In the genomic region with DNA sequence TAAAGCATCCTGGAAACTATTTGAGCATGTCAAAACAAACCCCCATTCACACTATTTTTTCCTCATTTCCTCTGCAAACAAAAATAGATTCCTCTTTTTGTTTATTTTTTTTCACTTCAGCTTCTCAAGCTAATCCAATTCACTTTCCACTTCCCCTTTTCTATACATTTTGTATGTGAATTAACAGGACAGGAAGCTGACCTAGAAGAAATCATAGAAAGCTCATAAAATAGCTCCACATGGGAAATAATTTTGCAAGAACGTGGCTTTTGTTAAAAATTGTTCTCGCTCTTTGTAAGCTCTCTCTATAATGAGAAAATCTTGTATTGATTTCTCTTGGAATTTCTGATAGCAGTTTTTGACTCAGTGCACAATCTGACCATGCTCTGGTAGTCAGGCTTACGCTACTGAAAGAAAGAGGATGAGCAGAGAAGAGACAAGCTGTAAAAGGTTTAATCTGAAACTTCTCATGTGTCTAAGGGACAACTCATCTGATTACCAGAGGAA, we compare ENCODE assay signal across 11 cellular contexts.
DNase-seq lines count a peak whose midpoint lies in the region; ATAC-seq and TF ChIP-seq lines count a peak whose summit lies in the region.
"Had no signal": no experiment of that assay in that cellular context is flagged by ENCODE, and none has a peak within 500 bp of the region (broad histone marks: within the 10 kb centered on the region; RNA-seq: fewer than 3 reads in every experiment).

No MANE protein-coding gene starts in this region.

- no peaks in the 10 kb centered on the region for H3K79me2 ChIP-seq in MM.1S (ENCODE audit: low read length)

- peaks cover 11% of the 10 kb centered on the region; the same call in 1 of the 2 replicates for H3K4me1 ChIP-seq in MM.1S (ENCODE audit: low read length)
- H3K4me1 ChIP-seq: tibial artery had no signal

- no peaks in the 10 kb centered on the region for H3K4me1 Mint-ChIP-seq in stimulated activated memory B cell treated with anti-CD40 and anti-IgM and Interleukin-4, amounts not matched to agents 10 μg/mL and 1 μg/mL and 100 μg/mL, for 72 hours

- H3K9me2 ChIP-seq in MM.1S (replicated peaks; ENCODE audit: insufficient read depth, low read length), result no peaks in the 10 kb centered on the region

- H3K9me3 ChIP-seq in MM.1S (replicated peaks; ENCODE audit: insufficient read depth, low read length), result no peaks in the 10 kb centered on the region
- H3K9me3 ChIP-seq: tibial artery had no signal

- no peak for TF ChIP-seq CTCF in MM.1S (IDR thresholded peaks at IDR 0.05; ENCODE audit: low read length)

- H3K9ac ChIP-seq in MM.1S (ENCODE audit: low read length), result no peak overlapping the region

- peak overlapping the region; percentile 51; the same call in 1 of the 2 replicates for H3K27ac ChIP-seq in MM.1S (ENCODE audit: low read length)
- H3K27ac ChIP-seq: tibial artery had no signal

- H3K36me3 Mint-ChIP-seq in stimulated activated memory B cell treated with anti-CD40 and anti-IgM and Interleukin-4, amounts not matched to agents 10 μg/mL and 1 μg/mL and 100 μg/mL, for 72 hours, result no peaks in the 10 kb centered on the region

- no peak overlapping the region for H3K27ac Mint-ChIP-seq in stimulated activated memory B cell treated with anti-CD40 and anti-IgM and Interleukin-4, amounts not matched to agents 10 μg/mL and 1 μg/mL and 100 μg/mL, for 72 hours
- H3K27ac Mint-ChIP-seq: activated CD8-positive, alpha-beta T cell treated with anti-CD3 and anti-CD28 coated beads, Interleukin-2, amount 10 ng/mL, durations not matched to agents 7 days and 5 days had no signal

- no peaks in the 10 kb centered on the region for H3K27me3 ChIP-seq in MM.1S (replicated peaks; ENCODE audit: insufficient read depth, low read length)
- H3K27me3 ChIP-seq: tibial artery had no signal

- intact Hi-C loops in head of caudate nucleus (cut with DNase I), result no loop called here
- intact Hi-C loops in left cardiac atrium (cut with DNase I), result no loop called here

- no peak overlapping the region for H3K4me3 ChIP-seq in MM.1S (ENCODE audit: low read length)
- H3K4me3 ChIP-seq: tibial artery had no signal

- peak; percentile 73 for ATAC-seq in GM19043 (IDR thresholded peaks at IDR 0.05; ENCODE audit: low read depth, unreplicated experiment)
- peak; percentile 65 for ATAC-seq in HG02840 (IDR thresholded peaks at IDR 0.05; ENCODE audit: low FRiP score, unreplicated experiment)
- ATAC-seq in stimulated activated memory B cell treated with anti-CD40 and anti-IgM and Interleukin-4, amounts not matched to agents 10 μg/mL and 1 μg/mL and 100 μg/mL, for 72 hours, result peak; percentile 49
- ATAC-seq in left cardiac atrium, result no peak
- ATAC-seq: activated CD8-positive, alpha-beta T cell treated with anti-CD3 and anti-CD28 coated beads, Interleukin-2, amount 10 ng/mL, durations not matched to agents 7 days and 5 days had no signal

- peak overlapping the region; percentile 30 for H3K4me2 ChIP-seq in MM.1S (ENCODE audit: low read depth, low read length)

- H3K9me3 Mint-ChIP-seq in stimulated activated memory B cell treated with anti-CD40 and anti-IgM and Interleukin-4, amounts not matched to agents 10 μg/mL and 1 μg/mL and 100 μg/mL, for 72 hours, result peaks cover 3% of the 10 kb centered on the region

- DNase-seq in MM.1S (peak; percentile 11), head of caudate nucleus (no peak), AG08395 (ENCODE audit: low spot score) (no peak), left cardiac atrium (no peak)
- DNase-seq: activated CD8-positive, alpha-beta T cell treated with anti-CD3 and anti-CD28 coated beads, Interleukin-2, amount 10 ng/mL, durations not matched to agents 7 days and 5 days; GDM1; IMR-90; tibial artery had no signal

- H3K4me3 Mint-ChIP-seq in stimulated activated memory B cell treated with anti-CD40 and anti-IgM and Interleukin-4, amounts not matched to agents 10 μg/mL and 1 μg/mL and 100 μg/mL, for 72 hours, result no peak overlapping the region
- H3K4me3 Mint-ChIP-seq: activated CD8-positive, alpha-beta T cell treated with anti-CD3 and anti-CD28 coated beads, Interleukin-2, amount 10 ng/mL, durations not matched to agents 7 days and 5 days had no signal

- no peak overlapping the region for H2AFZ ChIP-seq in MM.1S (ENCODE audit: low read length)

- H3K27me3 Mint-ChIP-seq in stimulated activated memory B cell treated with anti-CD40 and anti-IgM and Interleukin-4, amounts not matched to agents 10 μg/mL and 1 μg/mL and 100 μg/mL, for 72 hours, result no peaks in the 10 kb centered on the region

- no peaks in the 10 kb centered on the region for H4K20me1 ChIP-seq in MM.1S (ENCODE audit: insufficient read depth, low read length)

- no peaks in the 10 kb centered on the region for H3F3A ChIP-seq in MM.1S (ENCODE audit: insufficient read depth, low read length)

- H3K36me3 ChIP-seq in MM.1S (replicated peaks; ENCODE audit: insufficient read depth, low read length), result no peaks in the 10 kb centered on the region
- H3K36me3 ChIP-seq: tibial artery had no signal

Comparison
In these comparisons a context has a peak if more than half of its experiments do, and no peak if none do; other contexts are left out.
1. ATAC-seq: peak in GM19043 (single experiment), HG02840 (single experiment) and stimulated activated memory B cell treated with anti-CD40 and anti-IgM and Interleukin-4, amounts not matched to agents 10 μg/mL and 1 μg/mL and 100 μg/mL, for 72 hours (single experiment); none in left cardiac atrium (0 of 2).